Comparison of ENCODE assay signal across 17 cellular contexts in genomic region chr22:50376064-50376747, GRCh38. TPM values are rescaled to one million over a fixed set of nuclear protein-coding genes. Genes with fewer than 3 reads are reported as not detected.
A peak's percentile ranks its signal among the peaks of the same experiment; 100 is the strongest.
DNase-seq lines count a peak whose midpoint lies in the region; ATAC-seq lines count a peak whose summit lies in the region.
"Had no signal": no experiment of that assay in that cellular context is flagged by ENCODE, and none has a peak within 500 bp of the region (broad histone marks: within the 10 kb centered on the region; RNA-seq: fewer than 3 reads in every experiment).

No MANE protein-coding gene starts in this region.

- no peaks in the 10 kb centered on the region; the same call in none of the 2 replicates for H3K36me3 ChIP-seq in H7 (replicated peaks; ENCODE audit: control insufficient read depth, insufficient read depth, low read length)

- peak; percentile 20 for DNase-seq in activated CD4-positive, alpha-beta T cell treated with anti-CD3 and anti-CD28 coated beads for 36 hours
- no peak for DNase-seq in activated CD4-positive, alpha-beta T cell treated with anti-CD3 and anti-CD28 coated beads, Interleukin-2, amount 50 U/mL, for 1 hour
- DNase-seq in KBM-7: peak; percentile 39
- no peak for DNase-seq in activated naive CD8-positive, alpha-beta T cell treated with anti-CD3 and anti-CD28 coated beads, Interleukin-2, amount 50 U/mL, for 24 hours
- peak; percentile 8 for DNase-seq in posterior vena cava (ENCODE audit: low spot score)
- no peak for DNase-seq in H7
- DNase-seq in activated gamma-delta T cell treated with Interleukin-2 at 50 U/mL for 16 hours: no peak
- DNase-seq: 8988T, dorsolateral prefrontal cortex, esophagus squamous epithelium, HCEC 1CT, left ventricle myocardium superior, NCI-H146, NCI-H345, RPMI8226 had no signal

- no peaks in the 10 kb centered on the region for H3K27me3 Mint-ChIP-seq in activated CD4-positive, alpha-beta T cell treated with anti-CD3 and anti-CD28 coated beads for 36 hours
- H3K27me3 Mint-ChIP-seq in activated naive CD8-positive, alpha-beta T cell treated with anti-CD3 and anti-CD28 coated beads, Interleukin-2, amount 50 U/mL, for 24 hours: no peaks in the 10 kb centered on the region

- H3K27ac Mint-ChIP-seq in activated CD4-positive, alpha-beta T cell treated with anti-CD3 and anti-CD28 coated beads for 36 hours: peak overlapping the region; percentile 51
- H3K27ac Mint-ChIP-seq in activated naive CD8-positive, alpha-beta T cell treated with anti-CD3 and anti-CD28 coated beads, Interleukin-2, amount 50 U/mL, for 24 hours: peak overlapping the region; percentile 46

- intact Hi-C loops in activated CD4-positive, alpha-beta T cell treated with anti-CD3 and anti-CD28 coated beads for 36 hours (cut with DNase I, micrococcal nuclease): no loop called here
- intact Hi-C loops in posterior vena cava (cut with DNase I): no loop called here

- peaks cover 10% of the 10 kb centered on the region for H3K4me1 Mint-ChIP-seq in activated CD4-positive, alpha-beta T cell treated with anti-CD3 and anti-CD28 coated beads for 36 hours
- peaks cover 13% of the 10 kb centered on the region for H3K4me1 Mint-ChIP-seq in activated naive CD8-positive, alpha-beta T cell treated with anti-CD3 and anti-CD28 coated beads, Interleukin-2, amount 50 U/mL, for 24 hours

- POLR2A ChIA-PET in activated CD4-positive, alpha-beta T cell treated with anti-CD3 and anti-CD28 coated beads for 36 hours (lab: Charles Lee): no interaction called here

- in situ Hi-C loops in KBM-7 (cut with MboI; ENCODE audit: low pct_unique_long_range_greater_than_20kb, low sequenced_read_pairs): no loop called here

- no peak overlapping the region for H3K4me3 Mint-ChIP-seq in activated CD4-positive, alpha-beta T cell treated with anti-CD3 and anti-CD28 coated beads for 36 hours
- no peak overlapping the region for H3K4me3 Mint-ChIP-seq in activated naive CD8-positive, alpha-beta T cell treated with anti-CD3 and anti-CD28 coated beads, Interleukin-2, amount 50 U/mL, for 24 hours

- H3K4me3 ChIP-seq in H7 (ENCODE audit: insufficient read depth, low read depth, low read length): no peak overlapping the region
- H3K4me3 ChIP-seq: dorsolateral prefrontal cortex, esophagus squamous epithelium, upper lobe of left lung had no signal

- no peaks in the 10 kb centered on the region for H3K9me3 Mint-ChIP-seq in activated CD4-positive, alpha-beta T cell treated with anti-CD3 and anti-CD28 coated beads for 36 hours (ENCODE audit: low read depth)
- H3K9me3 Mint-ChIP-seq in activated naive CD8-positive, alpha-beta T cell treated with anti-CD3 and anti-CD28 coated beads, Interleukin-2, amount 50 U/mL, for 24 hours: no peaks in the 10 kb centered on the region

- CTCF ChIA-PET in activated CD4-positive, alpha-beta T cell treated with anti-CD3 and anti-CD28 coated beads for 36 hours (lab: Charles Lee): interaction anchor here (0.7 to 1.9 kb wide), 2 partner anchors 8 kb away, joined by 3 to 5 read pairs; no protein-coding TSS in a partner anchor

- peak; percentile 51 for ATAC-seq in activated CD4-positive, alpha-beta T cell treated with anti-CD3 and anti-CD28 coated beads for 36 hours
- no peak for ATAC-seq in activated naive CD8-positive, alpha-beta T cell treated with anti-CD3 and anti-CD28 coated beads, Interleukin-2, amount 50 U/mL, for 24 hours
- no peak for ATAC-seq in HG03460 (IDR thresholded peaks at IDR 0.05; ENCODE audit: unreplicated experiment)
- ATAC-seq: left ventricle myocardium superior had no signal

- H3K27me3 ChIP-seq in H7 (ENCODE audit: control insufficient read depth, insufficient read depth, low read length): no peaks in the 10 kb centered on the region
- H3K27me3 ChIP-seq: dorsolateral prefrontal cortex, esophagus squamous epithelium, upper lobe of left lung had no signal

- H3K36me3 Mint-ChIP-seq in activated CD4-positive, alpha-beta T cell treated with anti-CD3 and anti-CD28 coated beads for 36 hours (ENCODE audit: low read depth): peaks cover 39% of the 10 kb centered on the region
- peaks cover 29% of the 10 kb centered on the region for H3K36me3 Mint-ChIP-seq in activated naive CD8-positive, alpha-beta T cell treated with anti-CD3 and anti-CD28 coated beads, Interleukin-2, amount 50 U/mL, for 24 hours (ENCODE audit: low read depth)

RNA-seq across cellular contexts. Expression of gene PPP6R2, which starts 33.1 kb away (rescaled TPM):
- total RNA-seq in activated CD4-positive, alpha-beta T cell treated with anti-CD3 and anti-CD28 coated beads for 36 hours: 10 to 100 TPM; 37.3 to 39.5 TPM
- 10 to 100 TPM; 35.3 to 36.0 TPM for total RNA-seq in posterior vena cava
- 47.0 and 48.7 TPM in 2 replicates for total RNA-seq in H7 (2014; rRNA removed; shearing (Covaris generic))

RNA-seq across cellular contexts. Expression of gene DENND6B, which starts 49.4 kb away (rescaled TPM):
- 1 to 10 TPM; 2.8 TPM for total RNA-seq in activated CD4-positive, alpha-beta T cell treated with anti-CD3 and anti-CD28 coated beads for 36 hours
- total RNA-seq in posterior vena cava: 1 to 10 TPM; 2.1 to 2.5 TPM
- 0.52 and 1.1 TPM in 2 replicates for total RNA-seq in H7 (2014; rRNA removed; shearing (Covaris generic))

Comparison
In these comparisons a context has a peak if more than half of its experiments do, and no peak if none do; other contexts are left out.
1. DNase-seq: peak in activated CD4-positive, alpha-beta T cell treated with anti-CD3 and anti-CD28 coated beads for 36 hours (single experiment), KBM-7 (single experiment) and posterior vena cava (single experiment); none in activated CD4-positive, alpha-beta T cell treated with anti-CD3 and anti-CD28 coated beads, Interleukin-2, amount 50 U/mL, for 1 hour (single experiment), activated naive CD8-positive, alpha-beta T cell treated with anti-CD3 and anti-CD28 coated beads, Interleukin-2, amount 50 U/mL, for 24 hours (single experiment), H7 (single experiment) and activated gamma-delta T cell treated with Interleukin-2 at 50 U/mL for 16 hours (single experiment).